ENCODE assay signal across 24 cellular contexts in genomic region chr14:104719343-104719742, GRCh38.
"Had no signal": no experiment of that assay in that cellular context is flagged by ENCODE, and none has a peak within 500 bp of the region (broad histone marks: within the 10 kb centered on the region; RNA-seq: fewer than 3 reads in every experiment).

No MANE protein-coding gene starts in this region.

- DNase-seq: dermis blood vessel endothelial cell; effector memory CD4-positive, alpha-beta T cell; esophagus squamous epithelium; foreskin melanocyte; kidney; left lung; lower lobe of right lung; naive thymus-derived CD8-positive, alpha-beta T cell; nephron progenitor cell; occipital lobe; ovary; posterior cingulate gyrus; retina; stimulated activated CD4-positive, alpha-beta T cell treated with anti-CD3 and anti-CD28 coated beads, Interleukin-2, amount 100 ng/mL, for 24 hours; stimulated activated CD4-positive, alpha-beta T cell treated with anti-CD3 and anti-CD28 coated beads, Interleukin-4, amount 100 ng/mL, for 24 hours; stimulated activated naive CD4-positive, alpha-beta T cell treated with Interleukin-2 at 50 U/mL for 16 hours; stomach; thyroid gland had no signal

- H3K27me3 Mint-ChIP-seq: naive thymus-derived CD8-positive, alpha-beta T cell; type B pancreatic cell had no signal

- H3K4me1 Mint-ChIP-seq: stimulated activated effector memory CD8-positive, alpha-beta T cell treated with anti-CD3 and anti-CD28 coated beads, Interleukin-12 subunit alpha, Interleukin-12 subunit beta, amount 100 ng/mL, for 72 hours had no signal

- H3K79me2 ChIP-seq: hepatocyte had no signal

- H3K27ac ChIP-seq: coronary artery, esophagus squamous epithelium, hepatocyte, left lung, lower lobe of right lung, ovary, stomach, thyroid gland had no signal

- H3K27me3 ChIP-seq: esophagus squamous epithelium, hepatocyte, left lung, ovary, stomach, thyroid gland had no signal

- H3K36me3 ChIP-seq: ovary had no signal

- H3K9me3 Mint-ChIP-seq: naive thymus-derived CD8-positive, alpha-beta T cell; nephron progenitor cell; stimulated activated effector memory CD8-positive, alpha-beta T cell treated with anti-CD3 and anti-CD28 coated beads, Interleukin-12 subunit alpha, Interleukin-12 subunit beta, amount 100 ng/mL, for 72 hours; type B pancreatic cell had no signal

- H3K9me3 ChIP-seq: esophagus squamous epithelium, left lung, lower lobe of right lung, ovary, stomach, thyroid gland had no signal

- H3K27ac Mint-ChIP-seq: stimulated activated effector memory CD8-positive, alpha-beta T cell treated with anti-CD3 and anti-CD28 coated beads, Interleukin-12 subunit alpha, Interleukin-12 subunit beta, amount 100 ng/mL, for 72 hours had no signal

- H3K4me2 ChIP-seq: hepatocyte had no signal

- H3K4me3 ChIP-seq: coronary artery, esophagus squamous epithelium, hepatocyte, left lung, lower lobe of right lung, ovary, stomach, thyroid gland had no signal

- ATAC-seq: left lung; lower lobe of right lung; naive thymus-derived CD8-positive, alpha-beta T cell; sciatic nerve; stimulated activated effector memory CD8-positive, alpha-beta T cell treated with anti-CD3 and anti-CD28 coated beads, Interleukin-12 subunit alpha, Interleukin-12 subunit beta, amount 100 ng/mL, for 72 hours had no signal

- FAIRE-seq: endothelial cell of umbilical vein, kidney had no signal

- H2AFZ ChIP-seq: hepatocyte had no signal

- H3K4me3 Mint-ChIP-seq: nephron progenitor cell; stimulated activated effector memory CD8-positive, alpha-beta T cell treated with anti-CD3 and anti-CD28 coated beads, Interleukin-12 subunit alpha, Interleukin-12 subunit beta, amount 100 ng/mL, for 72 hours; type B pancreatic cell had no signal
